In genomic region chr12:48681416-48681737, GRCh38 we compare ENCODE assay signal across 8 cellular contexts. TPM values are rescaled to one million over a fixed set of nuclear protein-coding genes. Genes with fewer than 3 reads are reported as not detected.
DNase-seq lines count a peak whose midpoint lies in the region; ATAC-seq, FAIRE-seq and TF ChIP-seq lines count a peak whose summit lies in the region.

No MANE protein-coding gene starts in this region.

- TF ChIP-seq CTCF in CD4-positive, alpha-beta T cell (IDR thresholded peaks at IDR 0.05), result no peak

- no peak for TF ChIP-seq POLR2A in H54 (IDR thresholded peaks at IDR 0.05; ENCODE audit: low read depth, low read length)

- H3K4me1 ChIP-seq in HUES6 (ENCODE audit: control insufficient read depth, insufficient read depth, low read length), result peaks cover 3% of the 10 kb centered on the region; the same call in 1 of the 2 replicates
- peaks cover 41% of the 10 kb centered on the region for H3K4me1 ChIP-seq in adipocyte (ENCODE audit: control insufficient read depth, insufficient read depth, low read length)

- CTCF ChIA-PET in CD4-positive, alpha-beta T cell (lab: Charles Lee), result interaction anchor here (2.2 kb wide), 1 partner anchor 10 kb away, joined by 5 read pairs; no protein-coding TSS in a partner anchor

- ATAC-seq in CD4-positive, alpha-beta T cell (ENCODE audit: poor library complexity), result no peak
- ATAC-seq in stimulated activated naive CD8-positive, alpha-beta T cell treated with anti-CD3 and anti-CD28 coated beads, Interleukin-15, amount 100 ng/mL, for 72 hours, result peak; percentile 2
- ATAC-seq in GM19351 (IDR thresholded peaks at IDR 0.05; ENCODE audit: unreplicated experiment) (no peak), GM18519 (IDR thresholded peaks at IDR 0.05; ENCODE audit: low FRiP score, unreplicated experiment) (no peak)

- H3K9me3 Mint-ChIP-seq in CD4-positive, alpha-beta T cell, result no peaks in the 10 kb centered on the region
- no peaks in the 10 kb centered on the region for H3K9me3 Mint-ChIP-seq in stimulated activated naive CD8-positive, alpha-beta T cell treated with anti-CD3 and anti-CD28 coated beads, Interleukin-15, amount 100 ng/mL, for 72 hours

- H3K9ac ChIP-seq in HUES6 (ENCODE audit: low read length) (peak overlapping the region; percentile 89), adipocyte (ENCODE audit: low read length) (peak overlapping the region; percentile 98)

- no peak for FAIRE-seq in H54 (lab: Jason Lieb, UNC)

- intact Hi-C loops in CD4-positive, alpha-beta T cell (cut with DNase I, micrococcal nuclease), result loop anchor here in 1 of 2 experiments (5.0 kb wide), 1 partner anchor 524 kb away; the partner anchor contains the start of gene ASB8

- H3K27me3 ChIP-seq in CD4-positive, alpha-beta T cell (ENCODE audit: control insufficient read depth, insufficient read depth, low read length), result no peaks in the 10 kb centered on the region
- H3K27me3 ChIP-seq in HUES6 (ENCODE audit: control insufficient read depth, insufficient read depth, low read length), result no peaks in the 10 kb centered on the region
- H3K27me3 ChIP-seq in adipocyte (replicated peaks; ENCODE audit: control insufficient read depth, insufficient read depth, low read length), result no peaks in the 10 kb centered on the region

- H3K4me3 Mint-ChIP-seq in CD4-positive, alpha-beta T cell, result peak overlapping the region; percentile 91
- peak overlapping the region; percentile 90 to 91 for H3K4me3 Mint-ChIP-seq in stimulated activated naive CD8-positive, alpha-beta T cell treated with anti-CD3 and anti-CD28 coated beads, Interleukin-15, amount 100 ng/mL, for 72 hours

- POLR2A ChIA-PET in CD4-positive, alpha-beta T cell (lab: Charles Lee), result interaction anchor here (0.6 to 1.9 kb wide), 15 partner anchors 9 to 1343 kb away, joined by 3 to 35 read pairs (median 5); partner anchors contain the start of genes CCNT1, DDX23, RACGAP1 and TUBA1A

- H3K9me3 ChIP-seq in CD4-positive, alpha-beta T cell (ENCODE audit: control insufficient read depth, low read length), result no peaks in the 10 kb centered on the region
- no peaks in the 10 kb centered on the region for H3K9me3 ChIP-seq in HUES6 (ENCODE audit: control insufficient read depth, insufficient read depth, low read depth, low read length)
- H3K9me3 ChIP-seq in adipocyte (ENCODE audit: control insufficient read depth, low read length), result no peaks in the 10 kb centered on the region
- H3K9me3 ChIP-seq in iPS-18c (ENCODE audit: control insufficient read depth, insufficient read depth, low read length), result no peaks in the 10 kb centered on the region

- no peak for DNase-seq in CD4-positive, alpha-beta T cell
- peak; percentile 49 for DNase-seq in adipocyte (ENCODE audit: low read depth)
- DNase-seq in stimulated activated naive CD8-positive, alpha-beta T cell treated with anti-CD3 and anti-CD28 coated beads, Interleukin-15, amount 100 ng/mL, for 72 hours, result no peak
- DNase-seq in H54 (ENCODE audit: insufficient read length, low spot score), result no peak

- H3K36me3 Mint-ChIP-seq in CD4-positive, alpha-beta T cell (ENCODE audit: low read depth), result peaks cover 58% of the 10 kb centered on the region

- H3K36me3 ChIP-seq in HUES6 (ENCODE audit: control insufficient read depth, insufficient read depth, low read length) (peaks cover 40% of the 10 kb centered on the region), adipocyte (ENCODE audit: control insufficient read depth, insufficient read depth, low read length, severe bottlenecking) (peaks cover 36% of the 10 kb centered on the region)

- H3K27ac ChIP-seq in CD4-positive, alpha-beta T cell (ENCODE audit: low read depth, low read length), result no peak overlapping the region
- H3K27ac ChIP-seq in HUES6 (ENCODE audit: low read depth, low read length), result peak overlapping the region; percentile 91

- peak overlapping the region; percentile 97 for H3K27ac Mint-ChIP-seq in CD4-positive, alpha-beta T cell
- H3K27ac Mint-ChIP-seq in stimulated activated naive CD8-positive, alpha-beta T cell treated with anti-CD3 and anti-CD28 coated beads, Interleukin-15, amount 100 ng/mL, for 72 hours, result peak overlapping the region; percentile 95 to 97

- H3K4me3 ChIP-seq in HUES6 (ENCODE audit: low read depth, low read length) (peak overlapping the region; percentile 96), adipocyte (ENCODE audit: low read length) (peak overlapping the region; percentile 92), iPS-18c (ENCODE audit: insufficient read depth, low read depth, low read length) (peak overlapping the region; percentile 100)

- peaks cover 58% of the 10 kb centered on the region for H3K4me1 Mint-ChIP-seq in CD4-positive, alpha-beta T cell (ENCODE audit: low read depth)
- peaks cover 44% of the 10 kb centered on the region for H3K4me1 Mint-ChIP-seq in stimulated activated naive CD8-positive, alpha-beta T cell treated with anti-CD3 and anti-CD28 coated beads, Interleukin-15, amount 100 ng/mL, for 72 hours

- H3K27me3 Mint-ChIP-seq in CD4-positive, alpha-beta T cell, result no peaks in the 10 kb centered on the region
- H3K27me3 Mint-ChIP-seq in stimulated activated naive CD8-positive, alpha-beta T cell treated with anti-CD3 and anti-CD28 coated beads, Interleukin-15, amount 100 ng/mL, for 72 hours, result no peaks in the 10 kb centered on the region

RNA-seq across cellular contexts. Expression of gene KANSL2, which starts 0.7 kb away (rescaled TPM):
- 100 to 1,000 TPM; 142 to 144 TPM for total RNA-seq in CD4-positive, alpha-beta T cell

RNA-seq across cellular contexts. Expression of gene CCNT1, which starts 35.1 kb away (rescaled TPM):
- 100 to 1,000 TPM; 150 TPM for total RNA-seq in CD4-positive, alpha-beta T cell
